In genomic region chr2:115084446-115084845, GRCh38 we compare ENCODE assay signal across 21 cellular contexts.
DNase-seq lines count a peak whose midpoint lies in the region; ATAC-seq and TF ChIP-seq lines count a peak whose summit lies in the region.
"Had no signal": no experiment of that assay in that cellular context is flagged by ENCODE, and none has a peak within 500 bp of the region (broad histone marks: within the 10 kb centered on the region; RNA-seq: fewer than 3 reads in every experiment).

No MANE protein-coding gene starts in this region.

- H3K27me3 ChIP-seq in dorsolateral prefrontal cortex: no peaks in the 10 kb centered on the region
- no peaks in the 10 kb centered on the region for H3K27me3 ChIP-seq in CD4-positive, alpha-beta T cell (ENCODE audit: control insufficient read depth, insufficient read depth, low read length)
- H3K27me3 ChIP-seq: BLaER1, SJCRH30 had no signal

- no peak for TF ChIP-seq CTCF in dorsolateral prefrontal cortex (IDR thresholded peaks at IDR 0.05 in 54 of 56, conservative IDR thresholded peaks at IDR 0.05 in 2 of 56; ENCODE audit: low read depth in 1 of 56, partially characterized antibody in 56 of 56)
- TF ChIP-seq CTCF in CD4-positive, alpha-beta T cell (IDR thresholded peaks at IDR 0.05): no peak

- peaks cover 11% of the 10 kb centered on the region for H3K9me3 Mint-ChIP-seq in CD4-positive, alpha-beta T cell

- peak overlapping the region in 1 of 59 donors; percentile 14 for H3K4me3 ChIP-seq in dorsolateral prefrontal cortex
- H3K4me3 ChIP-seq: BLaER1, SJCRH30 had no signal

- H3K27ac ChIP-seq in dorsolateral prefrontal cortex: peak overlapping the region in 40 of 59 donors; percentile 14 to 77 (median 48)
- no peak overlapping the region for H3K27ac ChIP-seq in CD4-positive, alpha-beta T cell (ENCODE audit: low read depth, low read length)
- H3K27ac ChIP-seq: BLaER1, HL-60, SJCRH30 had no signal

- H3K36me3 Mint-ChIP-seq in CD4-positive, alpha-beta T cell (ENCODE audit: low read depth): no peaks in the 10 kb centered on the region
- H3K36me3 Mint-ChIP-seq: CD8-positive, alpha-beta T cell had no signal

- peaks cover 4% of the 10 kb centered on the region for H3K9me3 ChIP-seq in CD4-positive, alpha-beta T cell (ENCODE audit: control insufficient read depth, low read length)
- H3K9me3 ChIP-seq: BLaER1, SJCRH30 had no signal

- CTCF ChIA-PET in CD4-positive, alpha-beta T cell (lab: Charles Lee): no interaction called here

- peak; percentile 84 for DNase-seq in DMS 273 treated with DMSO at 0.1 percent for 48 hours (lab: John Stamatoyannopoulos, UW)
- peak; percentile 84 for DNase-seq in NCI-H524 treated with DMSO at 0.1 percent for 48 hours (lab: John Stamatoyannopoulos, UW)
- DNase-seq in dorsolateral prefrontal cortex: peak in 4 of 10 donors; percentile 14 to 50 (median 44)
- DNase-seq in pons (ENCODE audit: low spot score): peak; percentile 17
- DNase-seq in retina: no peak
- no peak for DNase-seq in CD4-positive, alpha-beta T cell
- DNase-seq in posterior vena cava (ENCODE audit: low spot score): no peak
- DNase-seq: Calu3; CD8-positive, alpha-beta T cell; DMS79 treated with DMSO at 0.1 percent for 48 hours; H9; IMR-90; NCI-H1048; NCI-H1436; NCI-H2029 treated with DMSO at 0.1 percent for 48 hours; NCI-H510A; PC-3; SJCRH30 had no signal

- H3K4me1 Mint-ChIP-seq in CD4-positive, alpha-beta T cell (ENCODE audit: low read depth): no peaks in the 10 kb centered on the region

- H3K27me3 Mint-ChIP-seq in CD4-positive, alpha-beta T cell: no peaks in the 10 kb centered on the region

- H3K27ac Mint-ChIP-seq in CD4-positive, alpha-beta T cell: no peak overlapping the region
- H3K27ac Mint-ChIP-seq: CD8-positive, alpha-beta T cell; H9 had no signal

- intact Hi-C loops in dorsolateral prefrontal cortex (cut with DNase I) (no loop called here), posterior vena cava (cut with DNase I) (no loop called here)
- intact Hi-C loops in CD4-positive, alpha-beta T cell (cut with DNase I, micrococcal nuclease): no loop called here

- POLR2A ChIA-PET in CD4-positive, alpha-beta T cell (lab: Charles Lee): no interaction called here

- no peak for ATAC-seq in CD4-positive, alpha-beta T cell (ENCODE audit: poor library complexity)
- ATAC-seq in HG02763 (IDR thresholded peaks at IDR 0.05; ENCODE audit: unreplicated experiment): no peak
- ATAC-seq: CD8-positive, alpha-beta T cell; PC-3 had no signal

- no peak overlapping the region for H3K4me3 Mint-ChIP-seq in CD4-positive, alpha-beta T cell
- H3K4me3 Mint-ChIP-seq: CD8-positive, alpha-beta T cell; H9 had no signal

Comparison
In these comparisons a context has a peak if more than half of its experiments do, and no peak if none do; other contexts are left out.
1. DNase-seq: peak in DMS 273 treated with DMSO at 0.1 percent for 48 hours (single experiment), NCI-H524 treated with DMSO at 0.1 percent for 48 hours (single experiment) and pons (single experiment); none in retina (single experiment), CD4-positive, alpha-beta T cell (0 of 10) and posterior vena cava (single experiment).